In the genomic region with DNA sequence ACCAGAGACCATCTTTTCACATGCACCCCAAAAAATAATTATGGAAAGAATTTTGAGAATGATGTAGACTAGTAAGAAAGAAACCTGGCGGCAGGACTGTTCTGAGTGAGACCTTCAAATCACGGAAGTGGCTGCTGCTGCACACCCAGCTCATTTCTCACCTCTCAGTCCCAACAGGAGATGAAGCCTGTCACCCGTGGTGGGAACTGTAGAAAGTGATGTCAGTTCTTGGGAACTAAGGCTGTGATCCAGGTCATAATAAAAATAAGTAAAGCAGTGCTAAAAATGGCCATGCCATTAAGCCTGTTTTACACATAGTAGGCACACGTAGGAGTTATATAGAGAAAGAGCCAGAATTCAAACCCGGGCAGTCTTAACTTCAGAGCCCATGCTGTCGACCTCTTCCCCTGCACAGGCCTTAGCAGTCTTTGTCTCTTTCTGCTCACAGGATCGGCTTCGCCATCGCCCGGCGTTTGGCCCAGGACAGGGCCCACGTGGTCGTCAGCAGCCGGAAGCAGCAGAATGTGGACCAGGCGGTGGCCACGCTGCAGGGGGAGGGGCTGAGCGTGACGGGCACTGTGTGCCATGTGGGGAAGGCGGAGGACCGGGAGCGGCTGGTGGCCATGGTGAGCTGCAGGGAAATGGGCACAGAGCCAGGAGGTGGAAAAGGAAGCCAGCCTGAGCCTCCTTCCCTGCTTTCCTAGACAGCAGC, we compare ENCODE assay signal across 8 cellular contexts. TPM values are rescaled to one million over a fixed set of nuclear protein-coding genes. Genes with fewer than 3 reads are reported as not detected.
DNase-seq lines count a peak whose midpoint lies in the region; ATAC-seq and TF ChIP-seq lines count a peak whose summit lies in the region.
"Not testable (repeated sequence)": the region's sequence is repeated elsewhere in the genome, so short reads cannot be mapped to it uniquely, and the experiment has no call there.

No MANE protein-coding gene starts in this region.

- peak; percentile 80 for DNase-seq in DMS153 (lab: John Stamatoyannopoulos, UW)
- DNase-seq in NCI-H1105 (lab: John Stamatoyannopoulos, UW), result peak; percentile 9
- DNase-seq in T-cell, result not testable (repeated sequence)
- DNase-seq in head of caudate nucleus, result peak; percentile 21 to 90 (median 68)
- DNase-seq in substantia nigra (lab: John Stamatoyannopoulos, UW), result peak in 37 of 49 donors; percentile 11 to 85 (median 64)

- H3K27me3 Mint-ChIP-seq in T-cell; activated naive CD8-positive, alpha-beta T cell; nephron (ENCODE audit: low read depth): not testable (repeated sequence)

- intact Hi-C loops in head of caudate nucleus (cut with DNase I), result not testable (repeated sequence)

- CTCF ChIA-PET in T-cell (lab: Charles Lee), result not testable (repeated sequence)

- H3K4me3 Mint-ChIP-seq in T-cell, result peak overlapping the region; percentile 65 to 81 (median 76)
- H3K4me3 Mint-ChIP-seq in activated naive CD8-positive, alpha-beta T cell, result peak overlapping the region; percentile 76
- peak overlapping the region; percentile 77 to 84 (median 79) for H3K4me3 Mint-ChIP-seq in nephron

- not testable (repeated sequence) for H3K9me3 Mint-ChIP-seq in T-cell; activated naive CD8-positive, alpha-beta T cell (ENCODE audit: low read depth); nephron

- not testable (repeated sequence) for TF ChIP-seq CTCF in nephron (IDR thresholded peaks at IDR 0.05; ENCODE audit: unreplicated experiment in 3 of 3)

- POLR2A ChIA-PET in T-cell (lab: Charles Lee), result not testable (repeated sequence)

- peak; percentile 28 for ATAC-seq in GM19463 (IDR thresholded peaks at IDR 0.05; ENCODE audit: unreplicated experiment)
- ATAC-seq in T-cell (replicated peaks in 1 of 4), result not testable (repeated sequence)

- not testable (repeated sequence) for H3K36me3 Mint-ChIP-seq in T-cell; activated naive CD8-positive, alpha-beta T cell; nephron (ENCODE audit: low read depth)

- H3K4me1 Mint-ChIP-seq in T-cell, result peaks cover 22 to 32% (median 23%) of the 10 kb centered on the region in 3 donors
- H3K4me1 Mint-ChIP-seq in activated naive CD8-positive, alpha-beta T cell (ENCODE audit: low read depth), result peaks cover 24% of the 10 kb centered on the region
- H3K4me1 Mint-ChIP-seq in nephron, result peaks cover 43% of the 10 kb centered on the region

- H3K27ac ChIP-seq in substantia nigra (ENCODE audit: low read depth, low read length, poor library complexity, severe bottlenecking), result not testable (repeated sequence)

- H3K27ac Mint-ChIP-seq in T-cell, result peak overlapping the region; percentile 83 to 86
- not testable (repeated sequence) for H3K27ac Mint-ChIP-seq in activated naive CD8-positive, alpha-beta T cell
- peak overlapping the region in 2 of 3 experiments; percentile 81 to 84 for H3K27ac Mint-ChIP-seq in nephron

RNA-seq across cellular contexts. Expression of a gene that starts 1.2 kb away (rescaled TPM):
- total RNA-seq in T-cell, result 10 to 100 TPM; 14.0 to 21.9 (median 16.4) TPM

RNA-seq across cellular contexts. Expression of a gene that starts 36.3 kb away (rescaled TPM):
- 10 to 100 TPM; 11.1 to 21.4 (median 17.5) TPM for total RNA-seq in T-cell
